ENCODE assay signal across 8 cellular contexts in the genomic region with DNA sequence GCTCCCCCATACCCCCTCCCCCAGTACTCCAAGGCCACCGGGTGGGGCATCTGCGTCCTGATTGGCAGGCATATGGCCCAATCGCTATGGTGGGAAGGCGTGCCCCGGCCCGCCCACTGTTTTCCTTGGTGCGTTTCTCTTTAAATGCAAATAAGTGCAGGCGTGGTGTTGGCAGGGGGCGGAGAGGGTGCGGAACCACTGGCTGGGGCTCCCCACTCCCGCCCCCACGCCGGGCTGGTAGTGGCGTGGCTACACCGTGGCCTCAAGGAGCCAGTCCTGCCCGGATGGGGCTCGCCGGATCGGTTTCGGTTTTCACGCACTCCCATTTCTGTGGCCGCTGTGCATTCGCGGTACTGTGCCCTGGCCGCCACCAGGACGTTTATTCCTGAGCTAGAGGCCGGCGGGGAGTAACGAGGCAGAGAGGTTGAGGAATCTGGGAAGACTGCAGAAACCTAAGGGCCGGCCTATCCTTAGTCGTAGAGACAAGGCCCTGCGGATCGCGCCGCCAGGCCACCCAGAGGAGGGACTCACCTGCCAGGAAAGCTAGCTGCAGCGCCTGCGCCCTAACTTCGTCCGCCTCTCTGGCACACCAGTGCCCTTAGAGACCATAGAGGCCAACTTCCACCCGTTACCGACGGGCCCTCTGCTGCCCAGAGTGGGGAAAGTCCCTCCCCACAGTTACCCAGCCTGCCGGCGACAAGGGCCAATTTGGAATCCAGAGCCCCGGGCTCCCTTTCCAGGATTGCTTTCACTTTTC. TPM values are rescaled to one million over a fixed set of nuclear protein-coding genes. Genes with fewer than 3 reads are reported as not detected.
DNase-seq lines count a peak whose midpoint lies in the region; ATAC-seq and TF ChIP-seq lines count a peak whose summit lies in the region.

No MANE protein-coding gene starts in this region.

- in situ Hi-C loops in GM18951 (cut with MboI; ENCODE audit: low sequenced_read_pairs, unreplicated experiment), result no loop called here

- no peaks in the 10 kb centered on the region for H3K36me3 ChIP-seq in kidney epithelial cell (ENCODE audit: control insufficient read depth, insufficient read depth, low read length)

- peak; percentile 91 for DNase-seq in AG10803 (ENCODE audit: low read depth)
- DNase-seq in NCI-H226, result peak; percentile 84
- DNase-seq in cerebellar nuclear complex (lab: John Stamatoyannopoulos, UW), result peak; percentile 65
- DNase-seq in kidney epithelial cell (ENCODE audit: low read depth), result peak; percentile 56
- DNase-seq in stimulated activated CD4-positive, alpha-beta T cell treated with anti-CD3 and anti-CD28 coated beads, Interleukin-15, amount 100 ng/mL, for 24 hours, result peak; percentile 88

- TF ChIP-seq CTCF in AG10803 (conservative IDR thresholded peaks at IDR 0.05; ENCODE audit: low read length) (peak; percentile 21), kidney epithelial cell (IDR thresholded peaks at IDR 0.05; ENCODE audit: insufficient read depth, low read length, poor library complexity, severe bottlenecking) (no peak)

- peak; percentile 73 for TF ChIP-seq POLR2A in GM18951 (IDR thresholded peaks at IDR 0.05; ENCODE audit: extremely low read depth, insufficient read depth, insufficient read length)

- H3K27me3 ChIP-seq in kidney epithelial cell (ENCODE audit: control insufficient read depth, insufficient read depth, low read length), result no peaks in the 10 kb centered on the region

- H3K4me3 ChIP-seq in AG10803 (ENCODE audit: low read length), result peak overlapping the region; percentile 67
- peak overlapping the region; percentile 65 for H3K4me3 ChIP-seq in kidney epithelial cell (ENCODE audit: low read depth, low read length)

- peak; percentile 88 for ATAC-seq in HG03175 (IDR thresholded peaks at IDR 0.05; ENCODE audit: unreplicated experiment)
- peak; percentile 83 to 87 for ATAC-seq in activated CD4-positive, CD25-positive, alpha-beta regulatory T cell treated with anti-CD3 and anti-CD28 coated beads, Interleukin-2, amount 50 U/mL, for 24 hours

RNA-seq across cellular contexts. Expression of gene AMER1, which starts 0.4 kb away (rescaled TPM):
- 2.9 and 3.4 TPM in 2 replicates for total RNA-seq in kidney epithelial cell

RNA-seq across cellular contexts. Expression of gene ASB12, which starts 24.5 kb away (rescaled TPM):
- total RNA-seq in kidney epithelial cell, result not detected in 2 replicates

Comparison
In these comparisons a context has a peak if more than half of its experiments do, and no peak if none do; other contexts are left out.
1. Peak in every context shown above with its lines: DNase-seq, ATAC-seq and H3K4me3 ChIP-seq.